ENCODE assay signal across 8 cellular contexts in the genomic region with DNA sequence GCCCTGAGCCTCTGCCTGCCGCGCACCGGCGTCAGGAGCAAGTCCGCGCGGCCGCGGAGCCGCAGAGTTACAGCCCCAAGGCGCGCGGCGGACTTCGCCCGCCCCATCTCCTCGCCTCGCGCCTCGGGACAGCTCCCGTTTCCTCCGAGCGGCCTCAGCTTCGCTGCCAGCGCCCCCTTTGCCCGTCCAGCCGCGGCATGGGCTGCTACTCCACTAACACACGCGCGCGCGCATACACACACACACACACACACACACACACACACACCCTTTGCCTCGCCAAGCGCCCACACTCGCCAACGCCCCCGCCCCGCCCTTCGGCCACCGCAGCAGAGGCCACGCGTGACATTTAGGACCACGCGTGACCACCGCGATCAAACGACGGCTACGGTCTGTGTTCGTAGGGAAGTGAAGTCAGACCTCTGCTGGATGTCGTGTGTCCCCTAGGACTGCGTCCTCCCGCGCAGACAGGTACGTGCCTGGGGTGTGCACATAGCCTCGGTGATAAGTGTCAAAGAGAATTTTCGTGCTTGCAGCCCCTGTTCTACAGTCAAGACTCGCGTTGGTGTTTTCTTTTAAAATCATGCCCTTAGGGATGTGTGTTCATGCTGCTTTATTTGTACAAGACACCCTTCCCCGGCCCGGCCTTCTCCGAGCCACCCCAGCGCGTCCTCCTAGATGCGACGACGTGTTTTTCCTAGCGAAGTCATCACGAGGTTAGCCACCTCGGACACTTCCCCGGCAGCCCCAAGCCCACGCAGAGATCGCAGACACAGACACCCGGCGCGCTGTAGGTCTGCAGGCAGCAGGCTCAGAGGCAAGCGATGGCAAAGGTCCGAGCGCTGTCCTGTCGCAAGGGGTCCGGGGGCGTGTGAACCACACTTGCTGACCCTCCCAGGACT. TPM values are rescaled to one million over a fixed set of nuclear protein-coding genes. Genes with fewer than 3 reads are reported as not detected.
DNase-seq lines count a peak whose midpoint lies in the region; ATAC-seq and TF ChIP-seq lines count a peak whose summit lies in the region.

No MANE protein-coding gene starts in this region.

- intact Hi-C loops in ascending aorta (cut with DNase I): loop anchor here (2.0 to 5.0 kb wide), 4 partner anchors 240 to 638 kb away; a partner anchor contains a TSS
- intact Hi-C loops in spleen (cut with DNase I; ENCODE audit: low total_unique reads): loop anchor here (5.0 kb wide), 1 partner anchor 438 kb away; no protein-coding TSS in a partner anchor

- peaks cover 0 to 9% of the 10 kb centered on the region in 2 donors for H3K4me1 ChIP-seq in ascending aorta
- H3K4me1 ChIP-seq in spleen: peaks cover 34 to 64% (median 57%) of the 10 kb centered on the region in 6 donors

- H3K9me3 ChIP-seq in ascending aorta (no peaks in the 10 kb centered on the region), spleen (no peaks in the 10 kb centered on the region)

- ATAC-seq in HG03159 (IDR thresholded peaks at IDR 0.05; ENCODE audit: unreplicated experiment) (no peak), HG03196 (IDR thresholded peaks at IDR 0.05; ENCODE audit: unreplicated experiment) (no peak)

- H3K27me3 ChIP-seq in ascending aorta (no peaks in the 10 kb centered on the region), spleen (replicated peaks in 1 of 7) (peaks cover 17 to 98% (median 87%) of the 10 kb centered on the region in 7 donors)

- TF ChIP-seq CTCF in C4-2B (conservative IDR thresholded peaks at IDR 0.05) (no peak), ascending aorta (IDR thresholded peaks at IDR 0.05) (peak in 1 of 3 experiments; percentile 12), spleen (IDR thresholded peaks at IDR 0.05 in 8 of 11, conservative IDR thresholded peaks at IDR 0.05 in 3 of 11) (no peak)

- WGBS in spleen, 5 donors: 1 to 3% (median 2%) methylated on average over 46 to 83 of the region's 83 CpGs

- H3K4me3 ChIP-seq in ascending aorta: peak overlapping the region; percentile 50 to 78
- peak overlapping the region in 7 of 8 donors; percentile 55 to 89 (median 68) for H3K4me3 ChIP-seq in spleen

- no peaks in the 10 kb centered on the region for H3K36me3 ChIP-seq in ascending aorta
- no peaks in the 10 kb centered on the region for H3K36me3 ChIP-seq in spleen

- no peak for TF ChIP-seq POLR2A in spleen (IDR thresholded peaks at IDR 0.05)

- H3K27ac ChIP-seq in C4-2B (peak overlapping the region; percentile 47), ascending aorta (peak overlapping the region; percentile 92 to 98), spleen (no peak overlapping the region)

- DNase-seq in M059J (ENCODE audit: low read depth): peak; percentile 42
- DNase-seq in ascending aorta (ENCODE audit: low spot score in 2 of 2): peak in 1 of 2 donors; percentile 80
- peak; percentile 31 for DNase-seq in iris pigment epithelial cell (ENCODE audit: low read depth)
- peak; percentile 76 for DNase-seq in spleen
- no peak for DNase-seq in Ammon's horn (ENCODE audit: low spot score)

RNA-seq across cellular contexts. Expression of a gene that starts 0.9 kb away (rescaled TPM):
- total RNA-seq in M059J (2014; rRNA removed; shearing (Covaris generic)): 0.64 and 1.8 TPM in 2 replicates
- 15.8 TPM for total RNA-seq in ascending aorta
- total RNA-seq in spleen: under 1 TPM in 4 of 7 donors, not detected in 3; 0.16 to 0.34 (median 0.19) TPM
- polyA plus RNA-seq in spleen: under 1 TPM; 0.07 to 0.14 (median 0.10) TPM

Comparison
In these comparisons a context has a peak if more than half of its experiments do, and no peak if none do; other contexts are left out.
1. H3K27ac ChIP-seq: peak in C4-2B (single experiment) and ascending aorta (2 of 2); none in spleen (0 of 8).